ENCODE assay signal across 13 cellular contexts in the genomic region with DNA sequence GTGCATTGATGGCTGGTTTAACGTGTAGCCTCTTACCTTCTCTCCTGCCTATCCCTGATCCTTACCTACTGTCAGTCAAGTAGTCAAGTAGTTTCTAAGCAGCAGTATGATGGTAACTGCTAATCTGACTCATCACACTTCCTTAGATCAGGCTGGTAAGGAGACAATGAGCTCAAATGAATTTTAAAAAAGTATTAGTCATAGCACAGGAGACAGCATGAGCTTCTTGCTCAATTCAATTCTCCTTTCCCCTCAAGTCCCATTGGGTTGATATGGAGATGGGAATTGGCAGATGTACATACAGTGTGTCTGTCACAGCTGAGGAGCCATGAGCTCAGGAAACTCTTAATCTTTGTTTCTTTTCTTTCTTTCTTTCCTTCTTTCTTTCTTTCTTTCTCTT.
A peak's percentile ranks its signal among the peaks of the same experiment; 100 is the strongest.
DNase-seq lines count a peak whose midpoint lies in the region; ATAC-seq lines count a peak whose summit lies in the region.
"Had no signal": no experiment of that assay in that cellular context is flagged by ENCODE, and none has a peak within 500 bp of the region (broad histone marks: within the 10 kb centered on the region; RNA-seq: fewer than 3 reads in every experiment).

No MANE protein-coding gene starts in this region.

- no CpG with 5 or more reads among the region's 1 CpG for WGBS in neuronal stem cell (ENCODE audit: extremely low coverage in 2 of 2, insufficient read length in 2 of 2, insufficient replicate concordance in 1 of 2), 2 donors

- H3K4me3 ChIP-seq in neuronal stem cell (ENCODE audit: low read length in 2 of 2) = no peak overlapping the region
- H3K4me3 ChIP-seq: GM23338 had no signal

- H3K27ac Mint-ChIP-seq in activated T-helper 17 cell treated with anti-CD3 and anti-CD28 coated beads, Interleukin-2, amount 50 U/mL, for 72 hours = no peak overlapping the region
- H3K27ac Mint-ChIP-seq: GM23338 had no signal

- H3K23ac ChIP-seq in neuronal stem cell (ENCODE audit: low read depth, low read length, poor library complexity) = no peak overlapping the region

- no peaks in the 10 kb centered on the region for H3K36me3 Mint-ChIP-seq in activated T-helper 17 cell treated with anti-CD3 and anti-CD28 coated beads, Interleukin-2, amount 50 U/mL, for 72 hours (ENCODE audit: low read depth)

- H3K18ac ChIP-seq in neuronal stem cell (ENCODE audit: low read length) = no peak overlapping the region

- no peak overlapping the region for H2BK15ac ChIP-seq in neuronal stem cell (ENCODE audit: low read length)

- H3K27me3 ChIP-seq in neuronal stem cell (ENCODE audit: control insufficient read depth in 3 of 3, insufficient read depth in 3 of 3, low read depth in 1 of 3, low read length in 3 of 3) = no peaks in the 10 kb centered on the region

- no peaks in the 10 kb centered on the region for H3K9me3 ChIP-seq in neuronal stem cell (replicated peaks in 1 of 2; ENCODE audit: control insufficient read depth in 2 of 2, insufficient read depth in 1 of 2, low read depth in 1 of 2, low read length in 2 of 2)

- no peak for ATAC-seq in activated T-helper 17 cell treated with anti-CD3 and anti-CD28 coated beads, Interleukin-2, amount 50 U/mL, for 72 hours (replicated peaks)
- ATAC-seq: GM23338 had no signal

- no peak overlapping the region for H3K27ac ChIP-seq in neuronal stem cell (replicated peaks; ENCODE audit: low read length)

- no peaks in the 10 kb centered on the region for H3K36me3 ChIP-seq in neuronal stem cell (replicated peaks in 1 of 2; ENCODE audit: control insufficient read depth in 2 of 2, insufficient read depth in 2 of 2, low read length in 2 of 2)

- peak overlapping the region; percentile 37 for H2AFZ ChIP-seq in neuronal stem cell (ENCODE audit: low read length)
- H2AFZ ChIP-seq: GM23338 had no signal

- H2AK5ac ChIP-seq in neuronal stem cell (ENCODE audit: low read depth, low read length) = no peak overlapping the region

- no peak overlapping the region for H3K14ac ChIP-seq in neuronal stem cell (ENCODE audit: low read length)

- no peaks in the 10 kb centered on the region for H3K4me1 Mint-ChIP-seq in activated T-helper 17 cell treated with anti-CD3 and anti-CD28 coated beads, Interleukin-2, amount 50 U/mL, for 72 hours
- H3K4me1 Mint-ChIP-seq: central memory CD8-positive, alpha-beta T cell; GM23338 had no signal

- H3K4me2 ChIP-seq in neuronal stem cell (ENCODE audit: insufficient read depth, low read length, poor library complexity, severe bottlenecking) = no peak overlapping the region
- H3K4me2 ChIP-seq: GM23338 had no signal

- H3K27me3 Mint-ChIP-seq in activated T-helper 17 cell treated with anti-CD3 and anti-CD28 coated beads, Interleukin-2, amount 50 U/mL, for 72 hours = no peaks in the 10 kb centered on the region
- H3K27me3 Mint-ChIP-seq: central memory CD8-positive, alpha-beta T cell had no signal

- no peak overlapping the region for H2BK120ac ChIP-seq in neuronal stem cell (ENCODE audit: low read depth, low read length)

- peak; percentile 87 for DNase-seq in ELR (ENCODE audit: low read depth)
- peak; percentile 86 for DNase-seq in NCI-H226
- DNase-seq in dedifferentiated amniotic fluid mesenchymal stem cell (ENCODE audit: extremely low spot score) = peak; percentile 21
- no peak for DNase-seq in neuronal stem cell (ENCODE audit: low spot score)
- DNase-seq in HuH-7.5 (ENCODE audit: low spot score) = no peak
- no peak for DNase-seq in activated gamma-delta T cell treated with Interleukin-2 at 50 U/mL for 16 hours
- DNase-seq in NCI-H510A (lab: John Stamatoyannopoulos, UW) = no peak
- DNase-seq: activated T-cell treated with anti-CD3 and anti-CD28 coated beads for 4 hours; DMS79; stimulated activated CD4-positive, alpha-beta T cell treated with anti-CD3 and anti-CD28 coated beads, Interleukin-12 subunit alpha, Interleukin-12 subunit beta, amount 100 ng/mL, for 4 hours had no signal

- no peak overlapping the region for H3K4ac ChIP-seq in neuronal stem cell (ENCODE audit: low read length)

- peaks cover 9% of the 10 kb centered on the region for H3K9me3 Mint-ChIP-seq in activated T-helper 17 cell treated with anti-CD3 and anti-CD28 coated beads, Interleukin-2, amount 50 U/mL, for 72 hours
- H3K9me3 Mint-ChIP-seq: GM23338 had no signal

- no peak overlapping the region for H4K8ac ChIP-seq in neuronal stem cell (ENCODE audit: low read depth, low read length)

- H3K9ac ChIP-seq in neuronal stem cell (ENCODE audit: low read depth, low read length, poor library complexity) = no peak overlapping the region

- no peak overlapping the region for H2BK5ac ChIP-seq in neuronal stem cell (ENCODE audit: low read length)

- no peak overlapping the region for H4K91ac ChIP-seq in neuronal stem cell (ENCODE audit: low read depth, low read length, poor library complexity)

- no peaks in the 10 kb centered on the region for H3K4me1 ChIP-seq in neuronal stem cell (ENCODE audit: control insufficient read depth in 2 of 2, insufficient read depth in 1 of 2, low read depth in 1 of 2, low read length in 2 of 2)

- H2BK12ac ChIP-seq in neuronal stem cell (ENCODE audit: low read length) = no peak overlapping the region

- no peaks in the 10 kb centered on the region for H3K79me1 ChIP-seq in neuronal stem cell (ENCODE audit: low read depth, low read length)

- H3K4me3 Mint-ChIP-seq in activated T-helper 17 cell treated with anti-CD3 and anti-CD28 coated beads, Interleukin-2, amount 50 U/mL, for 72 hours = no peak overlapping the region
- H3K4me3 Mint-ChIP-seq: central memory CD8-positive, alpha-beta T cell; GM23338 had no signal

Comparison
In these comparisons a context has a peak if more than half of its experiments do, and no peak if none do; other contexts are left out.
1. DNase-seq: peak in ELR (single experiment), NCI-H226 (single experiment) and dedifferentiated amniotic fluid mesenchymal stem cell (single experiment); none in neuronal stem cell (single experiment), HuH-7.5 (single experiment), activated gamma-delta T cell treated with Interleukin-2 at 50 U/mL for 16 hours (single experiment) and NCI-H510A (single experiment).